32 cellular contexts compared by ENCODE assay signal in genomic region chr2:67838205-67838604, GRCh38.
"Had no signal": no experiment of that assay in that cellular context is flagged by ENCODE, and none has a peak within 500 bp of the region (broad histone marks: within the 10 kb centered on the region; RNA-seq: fewer than 3 reads in every experiment).

No MANE protein-coding gene starts in this region.

- H3K4me1 ChIP-seq: adrenal gland, breast epithelium had no signal

- H3K27ac ChIP-seq: adrenal gland, brain microvascular endothelial cell, breast epithelium, VCaP had no signal

- H3K36me3 ChIP-seq: adrenal gland, brain microvascular endothelial cell, breast epithelium had no signal

- H3K9me3 ChIP-seq: adrenal gland, body of pancreas, breast epithelium had no signal

- DNase-seq: activated B cell treated with CpG ODN at 0.5 μM for 24 hours; activated CD4-positive, alpha-beta memory T cell treated with anti-CD3 and anti-CD28 coated beads for 36 hours; activated CD4-positive, alpha-beta T cell treated with anti-CD3 and anti-CD28 coated beads for 4 hours; activated CD4-positive, alpha-beta T cell treated with anti-CD3 and anti-CD28 coated beads, Interleukin-2, amount 10 ng/mL, durations not matched to agents 24 days and 14 days; activated CD4-positive, alpha-beta T cell treated with anti-CD3 and anti-CD28 coated beads, Interleukin-2, amount 50 U/mL, for 1 hour; activated CD4-positive, alpha-beta T cell treated with anti-CD3 and anti-CD28 coated beads, Interleukin-2, amount 50 U/mL, for 4 hours; activated CD4-positive, CD25-positive, alpha-beta regulatory T cell treated with anti-CD3 and anti-CD28 coated beads, Interleukin-2, amount 50 U/mL, for 72 hours; activated CD8-positive, alpha-beta memory T cell treated with anti-CD3 and anti-CD28 coated beads, Interleukin-2, amount 50 U/mL, for 4 hours; activated CD8-positive, alpha-beta T cell treated with anti-CD3 and anti-CD28 coated beads for 36 hours; activated effector memory CD4-positive, alpha-beta T cell treated with anti-CD3 and anti-CD28 coated beads, Interleukin-2, amount 50 U/mL, for 16 hours; activated gamma-delta T cell treated with Interleukin-2 at 50 U/mL for 16 hours; activated naive CD4-positive, alpha-beta T cell; activated naive CD4-positive, alpha-beta T cell treated with anti-CD3 and anti-CD28 coated beads for 36 hours; activated naive CD4-positive, alpha-beta T cell treated with anti-CD3 and anti-CD28 coated beads, Interleukin-2, amount 50 U/mL, for 16 hours; activated naive CD8-positive, alpha-beta T cell treated with anti-CD3 and anti-CD28 coated beads for 36 hours; activated T-cell treated with anti-CD3 and anti-CD28 coated beads for 4 hours; activated T-cell treated with anti-CD3 and anti-CD28 coated beads, Interleukin-2, amount 50 U/mL, for 1 hour; activated T-cell treated with anti-CD3 and anti-CD28 coated beads, Interleukin-2, amount 50 U/mL, for 4 hours; activated T-cell treated with anti-CD3 and anti-CD28 coated beads, Interleukin-2, amount 50 U/mL, for 72 hours; adrenal gland; amniotic stem cell; aorta; body of pancreas; brain microvascular endothelial cell; central memory CD4-positive, alpha-beta T cell; T-helper 1 cell; T-helper 2 cell; T-helper 9 cell had no signal

- ATAC-seq: activated CD8-positive, alpha-beta T cell treated with anti-CD3 and anti-CD28 coated beads for 36 hours; activated naive CD4-positive, alpha-beta T cell treated with anti-CD3 and anti-CD28 coated beads, Interleukin-2, amount 50 U/mL, for 72 hours; activated T-cell treated with anti-CD3 and anti-CD28 coated beads, Interleukin-2, amount 50 U/mL, for 4 hours; activated T-cell treated with anti-CD3 and anti-CD28 coated beads, Interleukin-2, amount 50 U/mL, for 72 hours; activated T-helper 17 cell treated with anti-CD3 and anti-CD28 coated beads, Interleukin-2, amount 50 U/mL, for 72 hours; body of pancreas had no signal

- H3K27me3 ChIP-seq: adrenal gland, body of pancreas, brain microvascular endothelial cell, breast epithelium had no signal

- H3K4me3 ChIP-seq: adrenal gland, body of pancreas, breast epithelium had no signal
